23 cellular contexts compared by ENCODE assay signal in genomic region chr9:38294130-38294529, GRCh38.
"Had no signal": no experiment of that assay in that cellular context is flagged by ENCODE, and none has a peak within 500 bp of the region (broad histone marks: within the 10 kb centered on the region; RNA-seq: fewer than 3 reads in every experiment).

No MANE protein-coding gene starts in this region.

- H3K27me3 ChIP-seq: adrenal gland, body of pancreas, MG63 had no signal

- H3K27ac ChIP-seq: adrenal gland, body of pancreas had no signal

- H3K9me3 ChIP-seq: adrenal gland, body of pancreas, MG63 had no signal

- H3K4me3 ChIP-seq: adrenal gland, body of pancreas, MG63 had no signal

- DNase-seq: activated CD4-positive, alpha-beta T cell treated with anti-CD3 and anti-CD28 coated beads for 48 hours; activated CD4-positive, alpha-beta T cell treated with anti-CD3 and anti-CD28 coated beads, Interleukin-2, amount 50 U/mL, for 4 hours; activated CD4-positive, CD25-positive, alpha-beta regulatory T cell treated with anti-CD3 and anti-CD28 coated beads, Interleukin-2, amount 50 U/mL, for 72 hours; activated CD8-positive, alpha-beta memory T cell treated with anti-CD3 and anti-CD28 coated beads, Interleukin-2, amount 50 U/mL, for 48 hours; activated CD8-positive, alpha-beta T cell treated with anti-CD3 and anti-CD28 coated beads, Interleukin-2, amount 10 ng/mL, durations not matched to agents 7 days and 5 days; activated naive CD4-positive, alpha-beta T cell treated with anti-CD3 and anti-CD28 coated beads, Interleukin-2, amount 50 U/mL, for 16 hours; activated naive CD8-positive, alpha-beta T cell treated with anti-CD3 and anti-CD28 coated beads, Interleukin-2, amount 10 ng/mL, durations not matched to agents 7 days and 5 days; activated T-cell treated with anti-CD3 and anti-CD28 coated beads, Interleukin-2, amount 50 U/mL, for 1 hour; anterior cingulate cortex; body of pancreas; MG63; MV-4-11; NCI-H1105; NCI-H1436; NCI-H2081; NCI-H2227 treated with DMSO at 0.1 percent for 48 hours; NCI-H526; NCI-H82; SIG-M5; T-helper 17 cell; T-helper 9 cell had no signal

- H3K36me3 ChIP-seq: adrenal gland, MG63 had no signal

- ATAC-seq: activated CD8-positive, alpha-beta T cell treated with anti-CD3 and anti-CD28 coated beads, Interleukin-2, amount 10 ng/mL, durations not matched to agents 7 days and 5 days; body of pancreas; T-helper 17 cell; WTC11 had no signal
